ENCODE assay signal across 8 cellular contexts in genomic region chr5:131672791-131673190, GRCh38. TPM values are rescaled to one million over a fixed set of nuclear protein-coding genes. Genes with fewer than 3 reads are reported as not detected.
A peak's percentile ranks its signal among the peaks of the same experiment; 100 is the strongest.
DNase-seq lines count a peak whose midpoint lies in the region; ATAC-seq and TF ChIP-seq lines count a peak whose summit lies in the region.

No MANE protein-coding gene starts in this region.

- H3K4me3 ChIP-seq in esophagus muscularis mucosa, result peak overlapping the region; percentile 1 to 28 (median 20)

- TF ChIP-seq POLR2A in esophagus muscularis mucosa (IDR thresholded peaks at IDR 0.05; ENCODE audit: low read depth), result no peak

- no peak overlapping the region for H3K4me3 Mint-ChIP-seq in stimulated activated memory B cell treated with anti-CD40 and anti-IgM and Interleukin-4, amounts not matched to agents 10 μg/mL and 1 μg/mL and 100 μg/mL, for 72 hours

- ATAC-seq in GM19043 (IDR thresholded peaks at IDR 0.05; ENCODE audit: low read depth, unreplicated experiment), result peak; percentile 16
- peak; percentile 32 for ATAC-seq in HG02973 (IDR thresholded peaks at IDR 0.05; ENCODE audit: unreplicated experiment)
- peak; percentile 39 for ATAC-seq in stimulated activated memory B cell treated with anti-CD40 and anti-IgM and Interleukin-4, amounts not matched to agents 10 μg/mL and 1 μg/mL and 100 μg/mL, for 72 hours
- ATAC-seq in GM18517 (IDR thresholded peaks at IDR 0.05; ENCODE audit: unreplicated experiment), result no peak

- peaks cover 47 to 79% (median 72%) of the 10 kb centered on the region in 4 donors for H3K4me1 ChIP-seq in esophagus muscularis mucosa

- peak overlapping the region; percentile 83 to 90 (median 86) for H3K27ac ChIP-seq in esophagus muscularis mucosa (replicated peaks in 1 of 4)

- no peaks in the 10 kb centered on the region for H3K9me3 Mint-ChIP-seq in stimulated activated memory B cell treated with anti-CD40 and anti-IgM and Interleukin-4, amounts not matched to agents 10 μg/mL and 1 μg/mL and 100 μg/mL, for 72 hours

- H3K36me3 Mint-ChIP-seq in stimulated activated memory B cell treated with anti-CD40 and anti-IgM and Interleukin-4, amounts not matched to agents 10 μg/mL and 1 μg/mL and 100 μg/mL, for 72 hours, result peaks cover 70% of the 10 kb centered on the region

- H3K27ac Mint-ChIP-seq in stimulated activated memory B cell treated with anti-CD40 and anti-IgM and Interleukin-4, amounts not matched to agents 10 μg/mL and 1 μg/mL and 100 μg/mL, for 72 hours, result peak overlapping the region; percentile 43

- peaks cover 0 to 40% (median 21%) of the 10 kb centered on the region in 4 donors for H3K36me3 ChIP-seq in esophagus muscularis mucosa

- intact Hi-C loops in esophagus muscularis mucosa (cut with DNase I), result loop anchor here (5.0 kb wide), 1 partner anchor 35 kb away; the partner anchor contains the start of gene RAPGEF6

- peaks cover 28% of the 10 kb centered on the region for H3K4me1 Mint-ChIP-seq in stimulated activated memory B cell treated with anti-CD40 and anti-IgM and Interleukin-4, amounts not matched to agents 10 μg/mL and 1 μg/mL and 100 μg/mL, for 72 hours

- no peaks in the 10 kb centered on the region for H3K27me3 ChIP-seq in esophagus muscularis mucosa

- 31% methylated on average over 6 of the region's 6 CpGs for WGBS in esophagus muscularis mucosa

- DNase-seq in esophagus muscularis mucosa (ENCODE audit: extremely low spot score), result no peak
- no peak for DNase-seq in NCI-H748 treated with DMSO at 0.1 percent for 48 hours (lab: John Stamatoyannopoulos, UW)
- DNase-seq in activated effector memory CD4-positive, alpha-beta T cell treated with anti-CD3 and anti-CD28 coated beads, Interleukin-2, amount 50 U/mL, for 16 hours, result no peak
- no peak for DNase-seq in LoVo (ENCODE audit: low spot score)

- no peaks in the 10 kb centered on the region for H3K27me3 Mint-ChIP-seq in stimulated activated memory B cell treated with anti-CD40 and anti-IgM and Interleukin-4, amounts not matched to agents 10 μg/mL and 1 μg/mL and 100 μg/mL, for 72 hours

- TF ChIP-seq CTCF in esophagus muscularis mucosa (IDR thresholded peaks at IDR 0.05), result no peak

- no peak for TF ChIP-seq EP300 in esophagus muscularis mucosa (IDR thresholded peaks at IDR 0.05)

- H3K9me3 ChIP-seq in esophagus muscularis mucosa, result no peaks in the 10 kb centered on the region

RNA-seq across cellular contexts. Expression of gene RAPGEF6, which starts 37.8 kb away (rescaled TPM):
- 10 to 100 TPM; 17.2 to 23.3 (median 20.1) TPM for total RNA-seq in esophagus muscularis mucosa
